ENCODE assay signal across 1 cellular context in the genomic region with DNA sequence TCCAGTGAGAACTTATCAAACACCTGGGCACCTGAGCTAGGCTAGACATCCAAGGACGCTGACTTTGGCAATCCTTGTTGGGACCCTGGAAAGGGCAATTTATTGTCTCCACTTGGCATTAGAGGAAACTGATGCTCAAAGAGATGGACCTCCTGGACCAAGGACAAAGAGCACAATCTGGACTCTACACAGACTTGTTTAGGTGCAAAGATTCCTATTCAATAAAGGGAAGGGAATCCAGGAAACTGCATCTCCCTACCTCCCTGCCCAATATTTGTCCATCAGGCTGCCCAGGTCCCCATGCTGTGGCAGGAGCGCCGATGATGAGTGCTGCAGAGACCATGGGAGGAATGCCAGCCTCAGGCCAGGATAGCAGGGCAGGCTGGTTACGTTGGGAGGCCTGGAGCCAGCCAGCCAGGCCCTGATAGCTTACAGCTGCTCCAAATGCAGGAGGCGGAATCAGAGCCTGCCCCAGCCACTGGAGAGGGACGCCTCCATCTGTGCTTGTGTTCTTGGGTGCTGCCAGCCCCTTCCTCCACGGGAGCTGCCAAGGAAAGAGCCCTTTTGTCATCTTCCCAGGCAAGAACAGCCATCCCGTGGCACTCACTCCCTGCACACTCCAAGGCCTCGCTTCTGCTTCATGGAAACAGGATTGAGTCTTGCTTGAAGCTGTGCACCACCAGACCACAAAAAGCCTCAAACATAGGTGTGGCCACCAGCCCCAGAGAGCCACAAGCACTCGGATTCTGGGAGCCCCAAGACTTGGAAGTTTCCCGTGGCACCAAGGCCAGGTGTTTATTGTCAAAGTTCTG.
TF ChIP-seq lines count a peak whose summit lies in the region.

No MANE protein-coding gene starts in this region.

TF ChIP-seq in SK-N-SH treated with all-trans-retinoic acid at 6 μM for 48 hours, 23 proteins besides CTCF, POLR2A, EP300 and RAD21 (continued from another document):
- TF ChIP-seq TCF4 (CRISPR knock-in tag; IDR thresholded peaks at IDR 0.05; ENCODE audit: borderline replicate concordance) = no peak
- TF ChIP-seq ZFP3 (CRISPR knock-in tag; IDR thresholded peaks at IDR 0.05) = no peak
- TF ChIP-seq, protein P1, sequence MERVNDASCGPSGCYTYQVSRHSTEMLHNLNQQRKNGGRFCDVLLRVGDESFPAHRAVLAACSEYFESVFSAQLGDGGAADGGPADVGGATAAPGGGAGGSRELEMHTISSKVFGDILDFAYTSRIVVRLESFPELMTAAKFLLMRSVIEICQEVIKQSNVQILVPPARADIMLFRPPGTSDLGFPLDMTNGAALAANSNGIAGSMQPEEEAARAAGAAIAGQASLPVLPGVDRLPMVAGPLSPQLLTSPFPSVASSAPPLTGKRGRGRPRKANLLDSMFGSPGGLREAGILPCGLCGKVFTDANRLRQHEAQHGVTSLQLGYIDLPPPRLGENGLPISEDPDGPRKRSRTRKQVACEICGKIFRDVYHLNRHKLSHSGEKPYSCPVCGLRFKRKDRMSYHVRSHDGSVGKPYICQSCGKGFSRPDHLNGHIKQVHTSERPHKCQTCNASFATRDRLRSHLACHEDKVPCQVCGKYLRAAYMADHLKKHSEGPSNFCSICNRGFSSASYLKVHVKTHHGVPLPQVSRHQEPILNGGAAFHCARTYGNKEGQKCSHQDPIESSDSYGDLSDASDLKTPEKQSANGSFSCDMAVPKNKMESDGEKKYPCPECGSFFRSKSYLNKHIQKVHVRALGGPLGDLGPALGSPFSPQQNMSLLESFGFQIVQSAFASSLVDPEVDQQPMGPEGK (CRISPR knock-in tag; IDR thresholded peaks at IDR 0.05; ENCODE audit: borderline replicate concordance) = no peak
